In genomic region chr3:125000661-125001060, GRCh38 we compare ENCODE assay signal across 14 cellular contexts.
"Had no signal": no experiment of that assay in that cellular context is flagged by ENCODE, and none has a peak within 500 bp of the region (broad histone marks: within the 10 kb centered on the region; RNA-seq: fewer than 3 reads in every experiment).

No MANE protein-coding gene starts in this region.

- FAIRE-seq: kidney had no signal

- H3K4me3 ChIP-seq: neural progenitor cell had no signal

- H2AFZ ChIP-seq: neural progenitor cell had no signal

- H3K27me3 ChIP-seq: brain microvascular endothelial cell, neural progenitor cell had no signal

- DNase-seq: activated naive CD8-positive, alpha-beta T cell treated with anti-CD3 and anti-CD28 coated beads, Interleukin-2, amount 10 ng/mL, durations not matched to agents 7 days and 5 days; brain microvascular endothelial cell; effector memory CD4-positive, alpha-beta T cell; hippocampal formation; kidney; stimulated activated CD4-positive, alpha-beta T cell treated with anti-CD3 and anti-CD28 coated beads, Interleukin-12 subunit alpha, Interleukin-12 subunit beta, amount 100 ng/mL, for 4 hours; stimulated activated CD4-positive, alpha-beta T cell treated with anti-CD3 and anti-CD28 coated beads, Interleukin-2, amount 100 ng/mL, for 24 hours; substantia nigra; T-helper 1 cell; T1000; trophoblast cell had no signal

- H3K27ac ChIP-seq: brain microvascular endothelial cell, epithelial cell of prostate, neural progenitor cell had no signal

- ATAC-seq: activated CD4-positive, CD25-positive, alpha-beta regulatory T cell treated with anti-CD3 and anti-CD28 coated beads, Interleukin-2, amount 50 U/mL, for 24 hours had no signal

- H3K9ac ChIP-seq: neural progenitor cell had no signal
